Comparison of ENCODE assay signal across 20 cellular contexts in genomic region chr7:98174334-98175259, GRCh38. TPM values are rescaled to one million over a fixed set of nuclear protein-coding genes. Genes with fewer than 3 reads are reported as not detected.
DNase-seq lines count a peak whose midpoint lies in the region; ATAC-seq, FAIRE-seq and TF ChIP-seq lines count a peak whose summit lies in the region.
"Had no signal": no experiment of that assay in that cellular context is flagged by ENCODE, and none has a peak within 500 bp of the region (broad histone marks: within the 10 kb centered on the region; RNA-seq: fewer than 3 reads in every experiment).

No MANE protein-coding gene starts in this region.

- H3K9me3 ChIP-seq in right lobe of liver: no peaks in the 10 kb centered on the region
- H3K9me3 ChIP-seq in thyroid gland: no peaks in the 10 kb centered on the region
- H3K9me3 ChIP-seq: esophagus squamous epithelium had no signal

- TF ChIP-seq CTCF in bronchial epithelial cell (IDR thresholded peaks at IDR 0.05; ENCODE audit: insufficient read depth, low read length, severe bottlenecking) (no peak), right lobe of liver (IDR thresholded peaks at IDR 0.05) (no peak), thyroid gland (IDR thresholded peaks at IDR 0.05) (no peak)

- H3K27ac ChIP-seq in right lobe of liver: peak overlapping the region in 2 of 3 donors; percentile 42 to 58
- H3K27ac ChIP-seq in thyroid gland: peak overlapping the region in 1 of 3 donors; percentile 79
- H3K27ac ChIP-seq: dorsolateral prefrontal cortex, esophagus squamous epithelium had no signal

- ATAC-seq in right lobe of liver (peak; percentile 78 to 91 (median 89)), GM19452 (IDR thresholded peaks at IDR 0.05; ENCODE audit: unreplicated experiment) (no peak), GM21515 (IDR thresholded peaks at IDR 0.05; ENCODE audit: unreplicated experiment) (no peak)
- ATAC-seq: activated CD8-positive, alpha-beta memory T cell treated with anti-CD3 and anti-CD28 coated beads, Interleukin-2, amount 10 ng/mL, durations not matched to agents 7 days and 5 days; GM23338 had no signal

- 78% methylated on average over 16 of the region's 20 CpGs for WGBS in right lobe of liver (ENCODE audit: insufficient coverage, low coverage, low lambda C conversion rate, missing lambda C conversion rate)
- WGBS in thyroid gland, 2 donors: 90 to 95% methylated on average over 18 to 20 of the region's 20 CpGs

- H3K36me3 ChIP-seq in bronchial epithelial cell (ENCODE audit: control insufficient read depth, insufficient read depth, low read length) (peaks cover 16% of the 10 kb centered on the region), right lobe of liver (no peaks in the 10 kb centered on the region), thyroid gland (peaks cover 0 to 5% of the 10 kb centered on the region in 2 donors)

- TF ChIP-seq POLR2A in right lobe of liver (IDR thresholded peaks at IDR 0.05) (no peak), thyroid gland (IDR thresholded peaks at IDR 0.05) (peak in 1 of 2 donors; percentile 25)

- intact Hi-C loops in right lobe of liver (cut with DNase I): loop anchor here in 1 of 2 donors (5.0 kb wide), 1 partner anchor 152 kb away; no protein-coding TSS in a partner anchor
- intact Hi-C loops in thyroid gland (cut with DNase I): no loop called here

- DNase-seq in NCI-H2081 (lab: John Stamatoyannopoulos, UW): peak; percentile 5 to 68
- no peak for DNase-seq in NCI-H2081 treated with DMSO at 0.1 percent for 48 hours (lab: John Stamatoyannopoulos, UW)
- no peak for DNase-seq in bronchial epithelial cell (ENCODE audit: low read depth)
- peak; percentile 84 to 93 (median 86) for DNase-seq in right lobe of liver
- DNase-seq in thyroid gland: peak; percentile 62 to 63
- no peak for DNase-seq in NOMO-1 (lab: John Stamatoyannopoulos, UW; ENCODE audit: unreplicated experiment in 2 of 2)
- DNase-seq: 8988T; activated B cell treated with CpG ODN at 0.5 μM for 24 hours; activated CD8-positive, alpha-beta memory T cell treated with anti-CD3 and anti-CD28 coated beads, Interleukin-2, amount 10 ng/mL, durations not matched to agents 7 days and 5 days; activated gamma-delta T cell treated with Interleukin-2 at 50 U/mL for 16 hours; DMS79; esophagus squamous epithelium; kidney glomerular epithelial cell; NCI-H1436; NCI-H748 treated with DMSO at 0.1 percent for 48 hours; RPMI8226 had no signal

- H3K4me1 ChIP-seq in right lobe of liver: peaks cover 0 to 25% (median 9%) of the 10 kb centered on the region in 4 donors
- H3K4me1 ChIP-seq in thyroid gland: peaks cover 16 to 19% of the 10 kb centered on the region in 2 donors

- no peak overlapping the region for H3K4me3 ChIP-seq in bronchial epithelial cell (ENCODE audit: low read depth, low read length)
- H3K4me3 ChIP-seq in right lobe of liver: no peak overlapping the region
- no peak overlapping the region for H3K4me3 ChIP-seq in thyroid gland (replicated peaks in 1 of 3)
- H3K4me3 ChIP-seq: dorsolateral prefrontal cortex, esophagus squamous epithelium, GM23338 had no signal

- no peaks in the 10 kb centered on the region for H3K27me3 ChIP-seq in bronchial epithelial cell (ENCODE audit: control insufficient read depth, insufficient read depth, low read length)
- no peaks in the 10 kb centered on the region for H3K27me3 ChIP-seq in right lobe of liver
- no peaks in the 10 kb centered on the region for H3K27me3 ChIP-seq in thyroid gland
- H3K27me3 ChIP-seq: dorsolateral prefrontal cortex, esophagus squamous epithelium had no signal

- peak; percentile 87 for FAIRE-seq in bronchial epithelial cell (lab: Jason Lieb, UNC)

RNA-seq across cellular contexts. Expression of gene BHLHA15, which starts 36.6 kb away (rescaled TPM):
- total RNA-seq in bronchial epithelial cell (2.3 and 3.2 TPM in 2 replicates), right lobe of liver (10 to 100 TPM in 2 of 6 experiments, 1 to 10 TPM in 4; 2.3 to 25.9 (median 5.3) TPM), thyroid gland (1 to 10 TPM in 3 of 4 donors, not detected in 1; 1.2 to 8.7 (median 1.9) TPM)

Comparison
In these comparisons a context has a peak if more than half of its experiments do, and no peak if none do; other contexts are left out.
1. DNase-seq: peak in NCI-H2081 (2 of 2), right lobe of liver (3 of 3) and thyroid gland (2 of 2); none in NCI-H2081 treated with DMSO at 0.1 percent for 48 hours (single experiment), bronchial epithelial cell (single experiment) and NOMO-1 (0 of 2).
2. ATAC-seq: peak in right lobe of liver (4 of 4); none in GM19452 (single experiment) and GM21515 (single experiment).